11 cellular contexts compared by ENCODE assay signal in the genomic region with DNA sequence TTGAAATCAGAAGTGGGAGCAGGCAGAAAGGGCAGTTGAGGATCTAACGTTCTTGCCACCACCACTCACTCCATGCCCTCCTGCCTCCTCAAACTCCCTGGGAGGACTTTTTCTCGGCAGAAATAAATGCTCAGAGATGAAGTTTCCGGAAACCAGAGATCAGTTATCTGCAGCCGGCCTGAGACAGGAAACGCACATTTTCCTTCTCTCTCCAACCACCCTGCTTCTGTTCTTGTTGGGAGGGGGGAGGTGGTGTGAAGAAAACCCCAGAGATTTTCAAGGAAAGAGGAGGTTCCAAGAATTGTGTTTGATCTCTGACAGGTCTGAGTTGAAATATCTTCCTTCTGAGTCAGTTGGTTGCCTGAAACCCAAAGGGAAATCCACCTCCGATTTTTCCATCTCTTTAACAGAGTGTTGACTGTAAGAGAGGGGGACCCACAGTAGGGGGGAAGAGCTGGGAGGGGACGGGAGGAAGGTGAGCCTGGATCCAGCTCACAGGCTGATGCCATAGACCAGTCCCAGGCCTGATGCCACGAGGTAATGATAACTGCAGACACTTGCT.
DNase-seq lines count a peak whose midpoint lies in the region; ATAC-seq and TF ChIP-seq lines count a peak whose summit lies in the region.
"Had no signal": no experiment of that assay in that cellular context is flagged by ENCODE, and none has a peak within 500 bp of the region (broad histone marks: within the 10 kb centered on the region; RNA-seq: fewer than 3 reads in every experiment).

No MANE protein-coding gene starts in this region.

- no peaks in the 10 kb centered on the region for H3K27me3 ChIP-seq in CD4-positive, alpha-beta memory T cell (ENCODE audit: insufficient read depth, low read length)
- H3K27me3 ChIP-seq in Karpas-422 (ENCODE audit: low read length), result no peaks in the 10 kb centered on the region

- no peaks in the 10 kb centered on the region for H3K9me3 ChIP-seq in CD4-positive, alpha-beta memory T cell (ENCODE audit: control insufficient read depth in 1 of 2, low read length in 2 of 2)
- H3K9me3 ChIP-seq in Karpas-422 (ENCODE audit: low read length), result no peaks in the 10 kb centered on the region

- DNase-seq in CD4-positive, alpha-beta memory T cell, result peak in 3 of 5 donors; percentile 27 to 63 (median 37)
- DNase-seq in MV-4-11 (lab: John Stamatoyannopoulos, UW) (peak; percentile 73), mesothelial cell of epicardium (ENCODE audit: low spot score in 2 of 2, unreplicated experiment in 2 of 2) (no peak), NCI-H2196 treated with DMSO at 0.1 percent for 48 hours (lab: John Stamatoyannopoulos, UW; ENCODE audit: unreplicated experiment) (no peak), Karpas-422 (no peak)
- peak in 1 of 2 donors; percentile 28 for DNase-seq in activated naive CD4-positive, alpha-beta T cell treated with anti-CD3 and anti-CD28 coated beads, Interleukin-2, amount 50 U/mL, for 72 hours (ENCODE audit: low spot score in 2 of 2)
- DNase-seq: DMS 273 treated with DMSO at 0.1 percent for 48 hours, NCI-H2227 treated with DMSO at 0.1 percent for 48 hours, T-helper 9 cell had no signal

- peaks cover 13 to 53% of the 10 kb centered on the region in 2 donors for H3K36me3 Mint-ChIP-seq in CD4-positive, alpha-beta memory T cell
- H3K36me3 Mint-ChIP-seq in activated naive CD4-positive, alpha-beta T cell treated with anti-CD3 and anti-CD28 coated beads, Interleukin-2, amount 50 U/mL, for 72 hours, result peaks cover 0 to 58% of the 10 kb centered on the region in 2 donors
- no peaks in the 10 kb centered on the region for H3K36me3 Mint-ChIP-seq in mesothelial cell of epicardium

- CTCF ChIA-PET in CD4-positive, alpha-beta memory T cell (lab: Charles Lee; ENCODE audit: partially characterized antibody), result interaction anchor here (3.5 to 6.1 kb wide), 2 partner anchors 11 to 32 kb away, joined by 13 to 39 read pairs; no protein-coding TSS in a partner anchor

- TF ChIP-seq CTCF in mesothelial cell of epicardium (IDR thresholded peaks at IDR 0.05; ENCODE audit: unreplicated experiment), result no peak

- H3K4me1 Mint-ChIP-seq in CD4-positive, alpha-beta memory T cell, result peaks cover 49 to 86% (median 64%) of the 10 kb centered on the region in 4 donors
- peaks cover 11% of the 10 kb centered on the region for H3K4me1 Mint-ChIP-seq in mesothelial cell of epicardium

- no peaks in the 10 kb centered on the region for H3K79me2 ChIP-seq in Karpas-422 (ENCODE audit: low read length)

- peak overlapping the region in 1 of 2 donors; percentile 30 for H3K4me3 ChIP-seq in CD4-positive, alpha-beta memory T cell (ENCODE audit: low read length in 2 of 2)
- H3K4me3 ChIP-seq in Karpas-422 (ENCODE audit: low read length), result no peak overlapping the region

- H2AFZ ChIP-seq in Karpas-422 (ENCODE audit: low read length), result no peak overlapping the region

- H3K9me3 Mint-ChIP-seq in CD4-positive, alpha-beta memory T cell, result no peaks in the 10 kb centered on the region
- no peaks in the 10 kb centered on the region for H3K9me3 Mint-ChIP-seq in activated naive CD4-positive, alpha-beta T cell treated with anti-CD3 and anti-CD28 coated beads, Interleukin-2, amount 50 U/mL, for 72 hours
- no peaks in the 10 kb centered on the region for H3K9me3 Mint-ChIP-seq in mesothelial cell of epicardium

- peak overlapping the region; percentile 82 to 93 (median 89) for H3K27ac Mint-ChIP-seq in CD4-positive, alpha-beta memory T cell
- H3K27ac Mint-ChIP-seq in activated naive CD4-positive, alpha-beta T cell treated with anti-CD3 and anti-CD28 coated beads, Interleukin-2, amount 50 U/mL, for 72 hours, result peak overlapping the region; percentile 55 to 84
- peak overlapping the region; percentile 8 for H3K27ac Mint-ChIP-seq in mesothelial cell of epicardium

- intact Hi-C loops in CD4-positive, alpha-beta memory T cell (cut with micrococcal nuclease), result loop anchor here (10.0 kb wide), 1 partner anchor 54 kb away; no protein-coding TSS in a partner anchor

- H4K20me1 ChIP-seq in Karpas-422 (ENCODE audit: insufficient read depth, low read depth, low read length), result no peaks in the 10 kb centered on the region

- no peak overlapping the region for H3K9ac ChIP-seq in Karpas-422 (ENCODE audit: low read length)

- H3K36me3 ChIP-seq in CD4-positive, alpha-beta memory T cell (ENCODE audit: insufficient read depth, low read length), result no peaks in the 10 kb centered on the region
- no peaks in the 10 kb centered on the region for H3K36me3 ChIP-seq in Karpas-422 (ENCODE audit: insufficient read depth, low read length)

- ATAC-seq in activated naive CD4-positive, alpha-beta T cell treated with anti-CD3 and anti-CD28 coated beads, Interleukin-2, amount 50 U/mL, for 72 hours, result peak; percentile 76 to 86
- ATAC-seq in HG03439 (IDR thresholded peaks at IDR 0.05; ENCODE audit: unreplicated experiment) (no peak), GM21423 (IDR thresholded peaks at IDR 0.05; ENCODE audit: unreplicated experiment) (no peak)

- H3K27me3 Mint-ChIP-seq in CD4-positive, alpha-beta memory T cell, result no peaks in the 10 kb centered on the region
- H3K27me3 Mint-ChIP-seq in mesothelial cell of epicardium (ENCODE audit: low read depth), result no peaks in the 10 kb centered on the region

- no peaks in the 10 kb centered on the region for H3K9me2 ChIP-seq in Karpas-422 (replicated peaks; ENCODE audit: insufficient read depth, low read length)

- peak overlapping the region; percentile 12 to 85 (median 73) for H3K4me3 Mint-ChIP-seq in CD4-positive, alpha-beta memory T cell
- no peak overlapping the region for H3K4me3 Mint-ChIP-seq in mesothelial cell of epicardium

- POLR2A ChIA-PET in CD4-positive, alpha-beta memory T cell (lab: Charles Lee; ENCODE audit: partially characterized antibody), result interaction anchor here (0.6 to 4.6 kb wide), 8 partner anchors 9 to 38 kb away, joined by 3 to 49 read pairs (median 9); no protein-coding TSS in a partner anchor

- no peak overlapping the region for H3K4me2 ChIP-seq in Karpas-422 (ENCODE audit: low read depth, low read length, poor library complexity, severe bottlenecking)

- peaks cover 66% of the 10 kb centered on the region for H3K4me1 ChIP-seq in CD4-positive, alpha-beta memory T cell (ENCODE audit: insufficient read depth, low read length)
- H3K4me1 ChIP-seq in Karpas-422 (ENCODE audit: low read length), result no peaks in the 10 kb centered on the region

- peak overlapping the region; percentile 48 for H3K27ac ChIP-seq in CD4-positive, alpha-beta memory T cell (ENCODE audit: low read depth, low read length)
- no peak overlapping the region for H3K27ac ChIP-seq in Karpas-422 (ENCODE audit: low read length)

Comparison
In these comparisons a context has a peak if more than half of its experiments do, and no peak if none do; other contexts are left out.
1. DNase-seq: peak in CD4-positive, alpha-beta memory T cell (3 of 5) and MV-4-11 (single experiment); none in mesothelial cell of epicardium (0 of 2), NCI-H2196 treated with DMSO at 0.1 percent for 48 hours (single experiment) and Karpas-422 (single experiment).
2. H3K27ac Mint-ChIP-seq: peak in every context shown above with its lines; median percentile 89 in CD4-positive, alpha-beta memory T cell; 70 in activated naive CD4-positive, alpha-beta T cell treated with anti-CD3 and anti-CD28 coated beads, Interleukin-2, amount 50 U/mL, for 72 hours; 8 in mesothelial cell of epicardium.
3. ATAC-seq: peak in activated naive CD4-positive, alpha-beta T cell treated with anti-CD3 and anti-CD28 coated beads, Interleukin-2, amount 50 U/mL, for 72 hours (2 of 2); none in HG03439 (single experiment) and GM21423 (single experiment).